In the genomic region with DNA sequence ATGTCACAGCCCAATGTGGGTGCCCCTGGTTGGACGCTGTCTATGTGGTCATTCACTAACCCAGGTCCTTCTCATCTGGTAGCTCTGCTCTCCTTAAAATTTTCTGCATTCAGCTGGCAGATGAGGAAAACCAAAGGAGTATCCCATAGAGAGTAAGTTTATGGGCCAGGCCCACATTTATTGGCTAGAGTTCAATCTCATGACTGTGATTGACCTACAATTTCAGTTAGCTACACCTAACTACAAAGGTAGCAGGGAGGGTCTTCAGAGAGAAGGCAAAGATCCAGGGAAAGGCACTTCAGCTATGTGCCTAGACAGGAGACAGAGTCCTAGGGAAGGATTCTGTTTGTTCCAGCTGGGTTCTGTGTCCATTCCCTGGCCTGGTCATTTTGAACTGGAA, we compare ENCODE assay signal across 12 cellular contexts. TPM values are rescaled to one million over a fixed set of nuclear protein-coding genes. Genes with fewer than 3 reads are reported as not detected.
DNase-seq lines count a peak whose midpoint lies in the region; ATAC-seq and TF ChIP-seq lines count a peak whose summit lies in the region.
"Had no signal": no experiment of that assay in that cellular context is flagged by ENCODE, and none has a peak within 500 bp of the region (broad histone marks: within the 10 kb centered on the region; RNA-seq: fewer than 3 reads in every experiment).

No MANE protein-coding gene starts in this region.

- DNase-seq in MCF 10A (ENCODE audit: unreplicated experiment) (no peak), breast epithelium (ENCODE audit: low spot score in 2 of 2) (no peak), mucosa of descending colon (no peak), transverse colon (no peak), coronary artery (ENCODE audit: low spot score) (no peak)
- DNase-seq in activated CD8-positive, alpha-beta T cell treated with anti-CD3 and anti-CD28 coated beads for 36 hours = no peak
- DNase-seq: NCI-H1417 had no signal

- intact Hi-C loops in MCF 10A (cut with micrococcal nuclease) (no loop called here), breast epithelium (cut with DNase I; ENCODE audit: low total_unique reads) (no loop called here), mucosa of descending colon (cut with DNase I, micrococcal nuclease) (no loop called here), transverse colon (cut with DNase I; ENCODE audit: low total_unique reads) (no loop called here)
- intact Hi-C loops in activated CD8-positive, alpha-beta T cell treated with anti-CD3 and anti-CD28 coated beads for 36 hours (cut with micrococcal nuclease) = loop anchor here (10.0 kb wide), 1 partner anchor 79 kb away; no protein-coding TSS in a partner anchor

- WGBS in transverse colon (ENCODE audit: low coverage in 1 of 2), 2 donors = 81% methylated on average over 1 of the region's 1 CpG; no CpG with 5 or more reads in 1 of the 2 donors

- POLR2A ChIA-PET in MCF 10A (lab: Yijun Ruan, JAX) = interaction anchor here (1.3 to 4.3 kb wide), 4 partner anchors 11 to 121 kb away, joined by 3 to 20 read pairs (median 11); no protein-coding TSS in a partner anchor
- POLR2A ChIA-PET in activated CD8-positive, alpha-beta T cell treated with anti-CD3 and anti-CD28 coated beads for 36 hours (lab: Charles Lee) = interaction anchor here (0.6 to 13.7 kb wide), 5 partner anchors 8 to 75 kb away, joined by 3 to 155 read pairs (median 3); partner anchors contain the start of gene PPIF

- CTCF ChIA-PET in MCF 10A (lab: Yijun Ruan, JAX) = no interaction called here
- CTCF ChIA-PET in activated CD8-positive, alpha-beta T cell treated with anti-CD3 and anti-CD28 coated beads for 36 hours (lab: Charles Lee) = interaction anchor here (0.7 to 4.4 kb wide), 6 partner anchors 8 to 121 kb away, joined by 3 to 27 read pairs (median 6); partner anchors contain the start of gene ZCCHC24

- no peak for TF ChIP-seq CTCF in MCF 10A (IDR thresholded peaks at IDR 0.05; ENCODE audit: unreplicated experiment)
- TF ChIP-seq CTCF in breast epithelium (IDR thresholded peaks at IDR 0.05) = no peak
- TF ChIP-seq CTCF in activated CD8-positive, alpha-beta T cell treated with anti-CD3 and anti-CD28 coated beads for 36 hours (IDR thresholded peaks at IDR 0.05) = no peak
- TF ChIP-seq CTCF in mucosa of descending colon (IDR thresholded peaks at IDR 0.05) = no peak
- TF ChIP-seq CTCF in transverse colon (IDR thresholded peaks at IDR 0.05) = no peak
- TF ChIP-seq CTCF in coronary artery (IDR thresholded peaks at IDR 0.05) = no peak

- peak overlapping the region; percentile 63 for H3K27ac Mint-ChIP-seq in MCF 10A (ENCODE audit: low read depth, unreplicated experiment)
- peak overlapping the region; percentile 94 for H3K27ac Mint-ChIP-seq in activated CD8-positive, alpha-beta T cell treated with anti-CD3 and anti-CD28 coated beads for 36 hours
- H3K27ac Mint-ChIP-seq: mesothelial cell of epicardium had no signal

- H3K4me1 Mint-ChIP-seq in MCF 10A (ENCODE audit: insufficient read depth, unreplicated experiment) = peaks cover 39% of the 10 kb centered on the region
- H3K4me1 Mint-ChIP-seq in activated CD8-positive, alpha-beta T cell treated with anti-CD3 and anti-CD28 coated beads for 36 hours (ENCODE audit: low read depth) = peaks cover 59% of the 10 kb centered on the region

- H3K4me3 Mint-ChIP-seq in MCF 10A (ENCODE audit: unreplicated experiment) = no peak overlapping the region
- H3K4me3 Mint-ChIP-seq in activated CD8-positive, alpha-beta T cell treated with anti-CD3 and anti-CD28 coated beads for 36 hours = peak overlapping the region; percentile 38
- H3K4me3 Mint-ChIP-seq: mesothelial cell of epicardium had no signal

- H3K9me3 Mint-ChIP-seq in MCF 10A (ENCODE audit: unreplicated experiment) = no peaks in the 10 kb centered on the region
- H3K9me3 Mint-ChIP-seq in activated CD8-positive, alpha-beta T cell treated with anti-CD3 and anti-CD28 coated beads for 36 hours = peaks cover 10% of the 10 kb centered on the region

- H3K9me3 ChIP-seq in breast epithelium (no peaks in the 10 kb centered on the region), mucosa of descending colon (no peaks in the 10 kb centered on the region), transverse colon (no peaks in the 10 kb centered on the region)
- H3K9me3 ChIP-seq: testis had no signal

- no peaks in the 10 kb centered on the region for H3K27me3 Mint-ChIP-seq in MCF 10A (ENCODE audit: insufficient read depth, unreplicated experiment)
- H3K27me3 Mint-ChIP-seq in activated CD8-positive, alpha-beta T cell treated with anti-CD3 and anti-CD28 coated beads for 36 hours = no peaks in the 10 kb centered on the region

- BruUV-seq in MCF 10A (replicated peaks; lab: Mats Ljungman, UMichigan) = no TSS peak

- H3K36me3 ChIP-seq in breast epithelium = no peaks in the 10 kb centered on the region
- H3K36me3 ChIP-seq in mucosa of descending colon (ENCODE audit: low read depth) = no peaks in the 10 kb centered on the region
- H3K36me3 ChIP-seq in transverse colon = no peaks in the 10 kb centered on the region

- H3K4me1 ChIP-seq in breast epithelium = no peaks in the 10 kb centered on the region
- peaks cover 13% of the 10 kb centered on the region for H3K4me1 ChIP-seq in mucosa of descending colon (ENCODE audit: low read depth)
- peaks cover 0 to 21% (median 2%) of the 10 kb centered on the region in 4 donors for H3K4me1 ChIP-seq in transverse colon
- H3K4me1 ChIP-seq: testis had no signal

- ATAC-seq in activated CD8-positive, alpha-beta T cell treated with anti-CD3 and anti-CD28 coated beads for 36 hours = no peak
- ATAC-seq in mucosa of descending colon (peak; percentile 59), HG02763 (IDR thresholded peaks at IDR 0.05; ENCODE audit: unreplicated experiment) (no peak), HG02642 (IDR thresholded peaks at IDR 0.05; ENCODE audit: poor library complexity, unreplicated experiment) (no peak)

- H3K27me3 ChIP-seq in breast epithelium = no peaks in the 10 kb centered on the region
- no peaks in the 10 kb centered on the region for H3K27me3 ChIP-seq in transverse colon
- H3K27me3 ChIP-seq: testis had no signal

- no peak for TF ChIP-seq POLR2A in breast epithelium (IDR thresholded peaks at IDR 0.05)
- TF ChIP-seq POLR2A in transverse colon (IDR thresholded peaks at IDR 0.05) = no peak

- H3K4me3 ChIP-seq in breast epithelium (no peak overlapping the region), mucosa of descending colon (no peak overlapping the region), transverse colon (no peak overlapping the region), coronary artery (no peak overlapping the region)
- H3K4me3 ChIP-seq: K562, testis had no signal

- no peak for TF ChIP-seq EP300 in transverse colon (IDR thresholded peaks at IDR 0.05; ENCODE audit: low read depth)

- in situ Hi-C loops in transverse colon (cut with MboI; ENCODE audit: low pct_ligation_motif_present in 1 of 4, low pct_unique_long_range_greater_than_20kb in 1 of 4, low sequenced_read_pairs in 3 of 4) = no loop called here

- H3K36me3 Mint-ChIP-seq in MCF 10A (ENCODE audit: insufficient read depth, unreplicated experiment) = no peaks in the 10 kb centered on the region
- no peaks in the 10 kb centered on the region for H3K36me3 Mint-ChIP-seq in activated CD8-positive, alpha-beta T cell treated with anti-CD3 and anti-CD28 coated beads for 36 hours (ENCODE audit: low read depth)
- H3K36me3 Mint-ChIP-seq: mesothelial cell of epicardium had no signal

- H3K27ac ChIP-seq in breast epithelium (no peak overlapping the region), transverse colon (peak overlapping the region in 3 of 4 donors; percentile 26 to 32 (median 31)), coronary artery (no peak overlapping the region)
- H3K27ac ChIP-seq: testis had no signal

RNA-seq across cellular contexts. Expression of gene PPIF, which starts 23.7 kb away (rescaled TPM):
- total RNA-seq in MCF 10A (2022) (76.5 and 76.9 TPM in 2 replicates), breast epithelium (10 to 100 TPM; 16.0 to 39.3 (median 30.7) TPM), mucosa of descending colon (10 to 100 TPM; 54.6 to 88.5 (median 77.3) TPM), transverse colon (100 to 1,000 TPM in 1 of 4 donors, 10 to 100 TPM in 3; 37.2 to 149 (median 51.6) TPM)
- total RNA-seq in activated CD8-positive, alpha-beta T cell treated with anti-CD3 and anti-CD28 coated beads for 36 hours = 10 to 100 TPM; 81.5 to 88.6 TPM

Comparison
In these comparisons a context has a peak if more than half of its experiments do, and no peak if none do; other contexts are left out.
1. H3K27ac ChIP-seq: peak in transverse colon (3 of 4); none in breast epithelium (0 of 2) and coronary artery (0 of 2).